Comparison of ENCODE assay signal across 16 cellular contexts in the genomic region with DNA sequence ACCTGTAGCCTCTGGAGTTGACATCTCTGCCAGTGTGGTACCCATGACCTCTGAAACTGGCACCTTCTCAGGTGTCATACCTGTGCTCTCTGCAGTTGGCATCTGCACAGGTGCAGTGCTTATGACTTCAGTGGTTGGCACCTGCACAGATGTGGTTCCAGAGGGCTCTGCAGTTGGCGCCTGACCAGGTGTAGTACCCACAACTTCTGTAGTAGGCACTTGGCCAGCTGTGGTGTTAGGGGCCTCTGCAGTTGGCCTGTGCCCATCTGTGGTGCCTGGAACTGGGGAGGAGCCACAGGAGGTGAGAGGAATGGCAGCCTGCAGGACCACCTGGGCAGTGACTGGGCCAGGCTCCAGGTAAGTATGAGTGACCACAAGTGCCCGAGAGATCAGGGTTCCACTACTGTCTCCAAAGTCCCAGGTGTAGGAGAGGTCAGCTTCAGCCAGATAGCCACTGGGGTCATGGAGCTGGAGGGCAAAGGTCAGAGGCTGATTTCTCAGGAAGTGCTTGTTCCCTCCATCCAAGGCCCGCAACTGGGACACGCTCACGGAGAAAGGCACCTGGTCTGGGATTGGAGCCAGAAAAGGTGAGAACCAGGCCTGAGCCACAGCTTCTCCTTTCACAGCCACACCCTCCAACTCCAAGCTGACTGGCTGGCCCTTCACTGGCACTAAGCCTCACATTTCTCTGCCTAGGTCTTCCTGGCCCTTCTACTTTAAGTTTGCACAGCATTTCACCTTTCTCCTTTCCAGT. TPM values are rescaled to one million over a fixed set of nuclear protein-coding genes. Genes with fewer than 3 reads are reported as not detected.
DNase-seq lines count a peak whose midpoint lies in the region; ATAC-seq and TF ChIP-seq lines count a peak whose summit lies in the region.
"Had no signal": no experiment of that assay in that cellular context is flagged by ENCODE, and none has a peak within 500 bp of the region (broad histone marks: within the 10 kb centered on the region; RNA-seq: fewer than 3 reads in every experiment).

No MANE protein-coding gene starts in this region.

- CTCF ChIA-PET in CD4-positive, alpha-beta T cell (lab: Charles Lee), result interaction anchor here (0.6 to 1.6 kb wide), 2 partner anchors 27 to 169 kb away, joined by 3 read pairs; no protein-coding TSS in a partner anchor
- CTCF ChIA-PET in HEK293 (lab: Yijun Ruan, JAX), result interaction anchor here (0.7 to 4.5 kb wide), 9 partner anchors 16 to 39 kb away, joined by 3 to 21 read pairs (median 4); partner anchors contain the start of genes DGKA and RAB5B

- no peak for ATAC-seq in CD4-positive, alpha-beta T cell (ENCODE audit: poor library complexity)
- ATAC-seq in activated T-helper 17 cell treated with anti-CD3 and anti-CD28 coated beads, Interleukin-2, amount 50 U/mL, for 72 hours (replicated peaks), result peak; percentile 3
- peak; percentile 86 for ATAC-seq in mucosa of descending colon
- ATAC-seq: Right ventricle myocardium inferior had no signal

- peak overlapping the region; percentile 44 for H3K27ac ChIP-seq in CD4-positive, alpha-beta T cell (ENCODE audit: low read depth, low read length)
- no peak overlapping the region for H3K27ac ChIP-seq in HEK293 (ENCODE audit: extremely low read depth, low read depth, low read length)
- H3K27ac ChIP-seq: BLaER1 had no signal

- no peak overlapping the region for H3K4me3 ChIP-seq in HEK293 (ENCODE audit: low read depth, low read length)
- H3K4me3 ChIP-seq in mucosa of descending colon, result no peak overlapping the region
- H3K4me3 ChIP-seq: BLaER1 had no signal

- no peak overlapping the region for H3K4me3 Mint-ChIP-seq in CD4-positive, alpha-beta T cell
- H3K4me3 Mint-ChIP-seq in activated T-helper 17 cell treated with anti-CD3 and anti-CD28 coated beads, Interleukin-2, amount 50 U/mL, for 72 hours, result no peak overlapping the region
- H3K4me3 Mint-ChIP-seq: activated CD4-positive, alpha-beta T cell treated with anti-CD3 and anti-CD28 coated beads, Interleukin-2, amount 10 ng/mL, durations not matched to agents 24 days and 14 days had no signal

- TF ChIP-seq CTCF in CD4-positive, alpha-beta T cell (IDR thresholded peaks at IDR 0.05), result no peak
- TF ChIP-seq CTCF in HEK293 (tag by site-specific recombination; IDR thresholded peaks at IDR 0.05) (no peak), mucosa of descending colon (IDR thresholded peaks at IDR 0.05) (no peak)

- intact Hi-C loops in CD4-positive, alpha-beta T cell (cut with DNase I, micrococcal nuclease), result loop anchor here in 1 of 2 experiments (5.0 kb wide), 1 partner anchor 215 kb away; the partner anchor contains the start of gene GDF11
- intact Hi-C loops in mucosa of descending colon (cut with DNase I, micrococcal nuclease), result no loop called here

- DNase-seq in CD4-positive, alpha-beta T cell, result no peak
- peak in 2 of 3 donors; percentile 55 to 73 for DNase-seq in mucosa of descending colon
- DNase-seq in AG20443 (ENCODE audit: low spot score), result no peak
- DNase-seq in dedifferentiated amniotic fluid mesenchymal stem cell (ENCODE audit: extremely low spot score), result no peak
- DNase-seq in SK-N-DZ (ENCODE audit: low spot score), result no peak
- no peak for DNase-seq in SKM-1 treated with dmso at 0.1 percent for 144 hours (lab: John Stamatoyannopoulos, UW; ENCODE audit: unreplicated experiment)
- DNase-seq: activated CD4-positive, alpha-beta T cell treated with anti-CD3 and anti-CD28 coated beads, Interleukin-2, amount 10 ng/mL, durations not matched to agents 24 days and 14 days; activated effector memory CD4-positive, alpha-beta T cell treated with Interleukin-2 at 50 U/mL for 16 hours; caudate nucleus; kidney; NCI-H1417; T-helper 9 cell had no signal

- H3K9me3 ChIP-seq in CD4-positive, alpha-beta T cell (ENCODE audit: control insufficient read depth, low read length), result no peaks in the 10 kb centered on the region
- H3K9me3 ChIP-seq in HEK293 (ENCODE audit: control insufficient read depth, insufficient read depth, low read depth, low read length) (no peaks in the 10 kb centered on the region), mucosa of descending colon (no peaks in the 10 kb centered on the region)
- H3K9me3 ChIP-seq: BLaER1 had no signal

- H3K9me3 Mint-ChIP-seq in CD4-positive, alpha-beta T cell, result no peaks in the 10 kb centered on the region
- H3K9me3 Mint-ChIP-seq in activated T-helper 17 cell treated with anti-CD3 and anti-CD28 coated beads, Interleukin-2, amount 50 U/mL, for 72 hours, result no peaks in the 10 kb centered on the region
- H3K9me3 Mint-ChIP-seq: activated CD4-positive, alpha-beta T cell treated with anti-CD3 and anti-CD28 coated beads, Interleukin-2, amount 10 ng/mL, durations not matched to agents 24 days and 14 days had no signal

- peaks cover 38% of the 10 kb centered on the region for H3K36me3 Mint-ChIP-seq in CD4-positive, alpha-beta T cell (ENCODE audit: low read depth)
- peaks cover 30% of the 10 kb centered on the region for H3K36me3 Mint-ChIP-seq in activated T-helper 17 cell treated with anti-CD3 and anti-CD28 coated beads, Interleukin-2, amount 50 U/mL, for 72 hours (ENCODE audit: low read depth)

- H3K4me1 ChIP-seq in HEK293 (ENCODE audit: control insufficient read depth, insufficient read depth, low read length), result no peaks in the 10 kb centered on the region
- peaks cover 4% of the 10 kb centered on the region for H3K4me1 ChIP-seq in mucosa of descending colon (ENCODE audit: low read depth)
- H3K4me1 ChIP-seq: BLaER1 had no signal

- H3K27ac Mint-ChIP-seq in CD4-positive, alpha-beta T cell, result peak overlapping the region; percentile 81
- H3K27ac Mint-ChIP-seq in activated T-helper 17 cell treated with anti-CD3 and anti-CD28 coated beads, Interleukin-2, amount 50 U/mL, for 72 hours, result peak overlapping the region; percentile 33

- H3K27me3 Mint-ChIP-seq in CD4-positive, alpha-beta T cell, result no peaks in the 10 kb centered on the region
- no peaks in the 10 kb centered on the region for H3K27me3 Mint-ChIP-seq in activated T-helper 17 cell treated with anti-CD3 and anti-CD28 coated beads, Interleukin-2, amount 50 U/mL, for 72 hours
- H3K27me3 Mint-ChIP-seq: activated CD4-positive, alpha-beta T cell treated with anti-CD3 and anti-CD28 coated beads, Interleukin-2, amount 10 ng/mL, durations not matched to agents 24 days and 14 days had no signal

- H3K36me3 ChIP-seq in HEK293 (ENCODE audit: control insufficient read depth in 2 of 2, insufficient read depth in 1 of 2, low read length in 2 of 2) (no peaks in the 10 kb centered on the region), mucosa of descending colon (ENCODE audit: low read depth) (no peaks in the 10 kb centered on the region)

- H3K27me3 ChIP-seq in CD4-positive, alpha-beta T cell (ENCODE audit: control insufficient read depth, insufficient read depth, low read length), result no peaks in the 10 kb centered on the region
- H3K27me3 ChIP-seq: BLaER1 had no signal

- POLR2A ChIA-PET in CD4-positive, alpha-beta T cell (lab: Charles Lee), result interaction anchor here (0.6 to 6.0 kb wide), 16 partner anchors 8 to 492 kb away, joined by 3 to 72 read pairs (median 4); partner anchors contain the start of genes DGKA, ORMDL2, RAB5B and SARNP
- POLR2A ChIA-PET in HEK293 (lab: Yijun Ruan, JAX), result interaction anchor here (0.5 to 5.7 kb wide), 2 partner anchors 17 to 49 kb away, joined by 5 to 22 read pairs; partner anchors contain the start of gene RAB5B

- H3K4me1 Mint-ChIP-seq in CD4-positive, alpha-beta T cell (ENCODE audit: low read depth), result peaks cover 24% of the 10 kb centered on the region
- H3K4me1 Mint-ChIP-seq in activated T-helper 17 cell treated with anti-CD3 and anti-CD28 coated beads, Interleukin-2, amount 50 U/mL, for 72 hours, result peaks cover 24% of the 10 kb centered on the region

TF ChIP-seq in HEK293, 187 proteins besides CTCF, POLR2A, EP300 and RAD21:
- TF ChIP-seq SCRT1 (tag by site-specific recombination; IDR thresholded peaks at IDR 0.05; ENCODE audit: borderline replicate concordance), result peak; percentile 21; the same call in 1 of the 2 replicates
- TF ChIP-seq KLF16 (tag by site-specific recombination; IDR thresholded peaks at IDR 0.05), result no peak

RNA-seq across cellular contexts. Expression of gene PMEL, which starts 8.6 kb away (rescaled TPM):
- not detected for total RNA-seq in CD4-positive, alpha-beta T cell
- total RNA-seq in activated T-helper 17 cell treated with anti-CD3 and anti-CD28 coated beads, Interleukin-2, amount 50 U/mL, for 72 hours, result 1 to 10 TPM in 1 of 2 donors, under 1 TPM in 1; 0.30 to 2.5 TPM
- 1 to 10 TPM; 1.3 to 4.4 (median 3.4) TPM for total RNA-seq in mucosa of descending colon
- 71.4 and 76.3 TPM in 2 replicates for polyA plus RNA-seq in SK-N-DZ (2014; cell fraction: cytosol; rRNA removed)
- polyA plus RNA-seq in SK-N-DZ (2014; cell fraction: nucleus; rRNA removed), result 111 and 118 TPM in 2 replicates
- total RNA-seq: activated CD4-positive, alpha-beta T cell treated with anti-CD3 and anti-CD28 coated beads, Interleukin-2, amount 10 ng/mL, durations not matched to agents 24 days and 14 days; Right ventricle myocardium inferior had no signal

RNA-seq across cellular contexts. Expression of gene CDK2, which starts 9.3 kb away (rescaled TPM):
- 10 to 100 TPM; 15.8 to 16.0 TPM for total RNA-seq in CD4-positive, alpha-beta T cell
- 100 to 1,000 TPM; 101 to 104 TPM for total RNA-seq in activated T-helper 17 cell treated with anti-CD3 and anti-CD28 coated beads, Interleukin-2, amount 50 U/mL, for 72 hours
- 10 to 100 TPM; 17.1 to 22.1 (median 20.8) TPM for total RNA-seq in mucosa of descending colon
- 80.8 and 89.1 TPM in 2 replicates for polyA plus RNA-seq in SK-N-DZ (2014; cell fraction: cytosol; rRNA removed)
- 86.2 and 97.4 TPM in 2 replicates for polyA plus RNA-seq in SK-N-DZ (2014; cell fraction: nucleus; rRNA removed)

RNA-seq across cellular contexts. Expression of gene RAB5B, which starts 16.6 kb away (rescaled TPM):
- total RNA-seq in CD4-positive, alpha-beta T cell, result 10 to 100 TPM; 21.6 to 27.4 TPM
- 10 to 100 TPM; 34.2 to 50.8 TPM for total RNA-seq in activated T-helper 17 cell treated with anti-CD3 and anti-CD28 coated beads, Interleukin-2, amount 50 U/mL, for 72 hours
- total RNA-seq in mucosa of descending colon, result 100 to 1,000 TPM; 131 to 179 (median 173) TPM
- 37.1 and 42.8 TPM in 2 replicates for polyA plus RNA-seq in SK-N-DZ (2014; cell fraction: cytosol; rRNA removed)
- polyA plus RNA-seq in SK-N-DZ (2014; cell fraction: nucleus; rRNA removed), result 22.1 and 33.4 TPM in 2 replicates

RNA-seq across cellular contexts. Expression of gene DGKA, which starts 26.3 kb away (rescaled TPM):
- total RNA-seq in CD4-positive, alpha-beta T cell, result 100 to 1,000 TPM; 799 to 818 TPM
- total RNA-seq in activated T-helper 17 cell treated with anti-CD3 and anti-CD28 coated beads, Interleukin-2, amount 50 U/mL, for 72 hours, result 100 to 1,000 TPM; 282 to 502 TPM
- total RNA-seq in mucosa of descending colon, result 100 to 1,000 TPM in 1 of 3 donors, 10 to 100 TPM in 2; 82.6 to 148 (median 97.0) TPM
- polyA plus RNA-seq in SK-N-DZ (2014; cell fraction: cytosol; rRNA removed), result 7.2 and 8.9 TPM in 2 replicates
- polyA plus RNA-seq in SK-N-DZ (2014; cell fraction: nucleus; rRNA removed), result 7.7 and 16.0 TPM in 2 replicates

RNA-seq across cellular contexts. Expression of gene PYM1, which starts 29.6 kb away (rescaled TPM):
- 10 to 100 TPM; 13.7 to 16.7 TPM for total RNA-seq in CD4-positive, alpha-beta T cell
- 10 to 100 TPM; 23.4 to 35.6 TPM for total RNA-seq in activated T-helper 17 cell treated with anti-CD3 and anti-CD28 coated beads, Interleukin-2, amount 50 U/mL, for 72 hours
- total RNA-seq in mucosa of descending colon, result 10 to 100 TPM; 29.7 to 48.8 (median 45.7) TPM
- polyA plus RNA-seq in SK-N-DZ (2014; cell fraction: cytosol; rRNA removed), result 43.3 and 45.0 TPM in 2 replicates
- polyA plus RNA-seq in SK-N-DZ (2014; cell fraction: nucleus; rRNA removed), result 18.5 and 24.1 TPM in 2 replicates

Comparison
In these comparisons a context has a peak if more than half of its experiments do, and no peak if none do; other contexts are left out.
1. DNase-seq: peak in mucosa of descending colon (2 of 3); none in CD4-positive, alpha-beta T cell (0 of 10), AG20443 (single experiment), dedifferentiated amniotic fluid mesenchymal stem cell (single experiment), SK-N-DZ (single experiment) and SKM-1 treated with dmso at 0.1 percent for 144 hours (single experiment).
2. RNA of gene CDK2, which starts 9.3 kb away (total RNA-seq): 101 to 104 TPM in activated T-helper 17 cell treated with anti-CD3 and anti-CD28 coated beads, Interleukin-2, amount 50 U/mL, for 72 hours; 17.1 to 22.1 TPM in mucosa of descending colon and 15.8 to 16.0 TPM in CD4-positive, alpha-beta T cell; every median in the first group is over 4 times any median in the second.